Comparison of ENCODE assay signal across 1 cellular context in genomic region chr1:193463518-193463917, GRCh38.
TF ChIP-seq lines count a peak whose summit lies in the region.

No MANE protein-coding gene starts in this region.

TF ChIP-seq in GM23338, 12 proteins besides CTCF, POLR2A, EP300 and RAD21 (continued from another document):
- TF ChIP-seq, protein P1, sequence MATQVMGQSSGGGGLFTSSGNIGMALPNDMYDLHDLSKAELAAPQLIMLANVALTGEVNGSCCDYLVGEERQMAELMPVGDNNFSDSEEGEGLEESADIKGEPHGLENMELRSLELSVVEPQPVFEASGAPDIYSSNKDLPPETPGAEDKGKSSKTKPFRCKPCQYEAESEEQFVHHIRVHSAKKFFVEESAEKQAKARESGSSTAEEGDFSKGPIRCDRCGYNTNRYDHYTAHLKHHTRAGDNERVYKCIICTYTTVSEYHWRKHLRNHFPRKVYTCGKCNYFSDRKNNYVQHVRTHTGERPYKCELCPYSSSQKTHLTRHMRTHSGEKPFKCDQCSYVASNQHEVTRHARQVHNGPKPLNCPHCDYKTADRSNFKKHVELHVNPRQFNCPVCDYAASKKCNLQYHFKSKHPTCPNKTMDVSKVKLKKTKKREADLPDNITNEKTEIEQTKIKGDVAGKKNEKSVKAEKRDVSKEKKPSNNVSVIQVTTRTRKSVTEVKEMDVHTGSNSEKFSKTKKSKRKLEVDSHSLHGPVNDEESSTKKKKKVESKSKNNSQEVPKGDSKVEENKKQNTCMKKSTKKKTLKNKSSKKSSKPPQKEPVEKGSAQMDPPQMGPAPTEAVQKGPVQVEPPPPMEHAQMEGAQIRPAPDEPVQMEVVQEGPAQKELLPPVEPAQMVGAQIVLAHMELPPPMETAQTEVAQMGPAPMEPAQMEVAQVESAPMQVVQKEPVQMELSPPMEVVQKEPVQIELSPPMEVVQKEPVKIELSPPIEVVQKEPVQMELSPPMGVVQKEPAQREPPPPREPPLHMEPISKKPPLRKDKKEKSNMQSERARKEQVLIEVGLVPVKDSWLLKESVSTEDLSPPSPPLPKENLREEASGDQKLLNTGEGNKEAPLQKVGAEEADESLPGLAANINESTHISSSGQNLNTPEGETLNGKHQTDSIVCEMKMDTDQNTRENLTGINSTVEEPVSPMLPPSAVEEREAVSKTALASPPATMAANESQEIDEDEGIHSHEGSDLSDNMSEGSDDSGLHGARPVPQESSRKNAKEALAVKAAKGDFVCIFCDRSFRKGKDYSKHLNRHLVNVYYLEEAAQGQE (IDR thresholded peaks at IDR 0.05; ENCODE audit: unreplicated experiment): no peak
- TF ChIP-seq ZNF114 (CRISPR knock-in tag; IDR thresholded peaks at IDR 0.05): no peak
- TF ChIP-seq EZH2 (IDR thresholded peaks at IDR 0.05; ENCODE audit: low read depth, unreplicated experiment): no peak
